ENCODE assay signal across 25 cellular contexts in genomic region chrX:43005561-43005960, GRCh38.
"Had no signal": no experiment of that assay in that cellular context is flagged by ENCODE, and none has a peak within 500 bp of the region (broad histone marks: within the 10 kb centered on the region; RNA-seq: fewer than 3 reads in every experiment).

No MANE protein-coding gene starts in this region.

- H3K4me2 ChIP-seq: smooth muscle cell had no signal

- H3K4me1 ChIP-seq: esophagus muscularis mucosa, heart left ventricle, sigmoid colon, transverse colon had no signal

- H3K36me3 Mint-ChIP-seq: activated CD4-positive, alpha-beta memory T cell treated with anti-CD3 and anti-CD28 coated beads for 36 hours; activated naive CD4-positive, alpha-beta T cell treated with anti-CD3 and anti-CD28 coated beads, Interleukin-2, amount 50 U/mL, for 72 hours; natural killer cell treated with Interleukin-12 subunit alpha and Interleukin-12 subunit beta and Interleukin-15 and Interleukin-18, amount 100 ng/mL, for 72 hours; stimulated activated naive B cell treated with anti-CD40 and anti-IgM and Interleukin-4, amounts not matched to agents 10 μg/mL and 1 μg/mL and 100 μg/mL, for 72 hours; T-cell had no signal

- ATAC-seq: activated CD4-positive, alpha-beta T cell treated with anti-CD3 and anti-CD28 coated beads for 36 hours; activated CD8-positive, alpha-beta memory T cell treated with anti-CD3 and anti-CD28 coated beads, Interleukin-2, amount 10 ng/mL, durations not matched to agents 7 days and 5 days; activated naive CD4-positive, alpha-beta T cell treated with anti-CD3 and anti-CD28 coated beads, Interleukin-2, amount 50 U/mL, for 72 hours; effector memory CD8-positive, alpha-beta T cell; heart left ventricle; left ventricle myocardium superior; natural killer cell treated with Interleukin-12 subunit alpha and Interleukin-12 subunit beta and Interleukin-15 and Interleukin-18, amount 100 ng/mL, for 72 hours; stimulated activated naive B cell treated with anti-CD40 and anti-IgM and Interleukin-4, amounts not matched to agents 10 μg/mL and 1 μg/mL and 100 μg/mL, for 72 hours; T-cell had no signal

- H3K9me3 Mint-ChIP-seq: activated CD4-positive, alpha-beta memory T cell treated with anti-CD3 and anti-CD28 coated beads for 36 hours; effector memory CD8-positive, alpha-beta T cell; natural killer cell treated with Interleukin-12 subunit alpha and Interleukin-12 subunit beta and Interleukin-15 and Interleukin-18, amount 100 ng/mL, for 72 hours; stimulated activated naive B cell treated with anti-CD40 and anti-IgM and Interleukin-4, amounts not matched to agents 10 μg/mL and 1 μg/mL and 100 μg/mL, for 72 hours; T-cell had no signal

- H3K27ac Mint-ChIP-seq: activated CD4-positive, alpha-beta memory T cell treated with anti-CD3 and anti-CD28 coated beads for 36 hours; activated CD4-positive, alpha-beta T cell treated with anti-CD3 and anti-CD28 coated beads for 36 hours; activated CD8-positive, alpha-beta memory T cell treated with anti-CD3 and anti-CD28 coated beads, Interleukin-2, amount 10 ng/mL, durations not matched to agents 7 days and 5 days; activated naive CD4-positive, alpha-beta T cell treated with anti-CD3 and anti-CD28 coated beads, Interleukin-2, amount 50 U/mL, for 72 hours; effector memory CD8-positive, alpha-beta T cell; natural killer cell treated with Interleukin-12 subunit alpha and Interleukin-12 subunit beta and Interleukin-15 and Interleukin-18, amount 100 ng/mL, for 72 hours; progenitor cell of endocrine pancreas; stimulated activated naive B cell treated with anti-CD40 and anti-IgM and Interleukin-4, amounts not matched to agents 10 μg/mL and 1 μg/mL and 100 μg/mL, for 72 hours; T-cell had no signal

- H3K9me3 ChIP-seq: esophagus muscularis mucosa, heart left ventricle, sigmoid colon, transverse colon had no signal

- H3K27me3 ChIP-seq: brain microvascular endothelial cell, sigmoid colon, transverse colon had no signal

- H3K27ac ChIP-seq: brain microvascular endothelial cell, dorsolateral prefrontal cortex, esophagus muscularis mucosa, heart left ventricle, sigmoid colon, transverse colon had no signal

- H3K4me3 ChIP-seq: dorsolateral prefrontal cortex, esophagus muscularis mucosa, heart left ventricle, sigmoid colon, smooth muscle cell, transverse colon had no signal

- H3K36me3 ChIP-seq: brain microvascular endothelial cell, esophagus muscularis mucosa, heart left ventricle, sigmoid colon, transverse colon had no signal

- DNase-seq: activated CD4-positive, alpha-beta memory T cell treated with anti-CD3 and anti-CD28 coated beads for 36 hours; activated CD4-positive, alpha-beta T cell treated with anti-CD3 and anti-CD28 coated beads for 36 hours; activated CD8-positive, alpha-beta memory T cell treated with anti-CD3 and anti-CD28 coated beads, Interleukin-2, amount 10 ng/mL, durations not matched to agents 7 days and 5 days; activated gamma-delta T cell; activated T-cell treated with anti-CD3 and anti-CD28 coated beads for 4 hours; aorta; brain microvascular endothelial cell; central memory CD4-positive, alpha-beta T cell; dorsolateral prefrontal cortex; effector memory CD8-positive, alpha-beta T cell; heart left ventricle; left ventricle myocardium superior; mammary epithelial cell; retina; sigmoid colon; stimulated activated CD4-positive, alpha-beta T cell treated with anti-CD3 and anti-CD28 coated beads, Interleukin-2, amount 100 ng/mL, for 48 hours; stimulated activated CD8-positive, alpha-beta memory T cell treated with anti-CD3 and anti-CD28 coated beads, Interleukin-4, amount 100 ng/mL, for 48 hours; stimulated activated naive B cell treated with anti-CD40 and anti-IgM and Interleukin-4, amounts not matched to agents 10 μg/mL and 1 μg/mL and 100 μg/mL, for 72 hours; T-cell; transverse colon had no signal

- H3K4me3 Mint-ChIP-seq: activated CD4-positive, alpha-beta memory T cell treated with anti-CD3 and anti-CD28 coated beads for 36 hours; activated CD4-positive, alpha-beta T cell treated with anti-CD3 and anti-CD28 coated beads for 36 hours; activated CD8-positive, alpha-beta memory T cell treated with anti-CD3 and anti-CD28 coated beads, Interleukin-2, amount 10 ng/mL, durations not matched to agents 7 days and 5 days; effector memory CD8-positive, alpha-beta T cell; natural killer cell treated with Interleukin-12 subunit alpha and Interleukin-12 subunit beta and Interleukin-15 and Interleukin-18, amount 100 ng/mL, for 72 hours; stimulated activated naive B cell treated with anti-CD40 and anti-IgM and Interleukin-4, amounts not matched to agents 10 μg/mL and 1 μg/mL and 100 μg/mL, for 72 hours; T-cell had no signal

- H3K27me3 Mint-ChIP-seq: activated CD4-positive, alpha-beta memory T cell treated with anti-CD3 and anti-CD28 coated beads for 36 hours; activated CD4-positive, alpha-beta T cell treated with anti-CD3 and anti-CD28 coated beads for 36 hours; activated CD8-positive, alpha-beta memory T cell treated with anti-CD3 and anti-CD28 coated beads, Interleukin-2, amount 10 ng/mL, durations not matched to agents 7 days and 5 days; effector memory CD8-positive, alpha-beta T cell; progenitor cell of endocrine pancreas; stimulated activated naive B cell treated with anti-CD40 and anti-IgM and Interleukin-4, amounts not matched to agents 10 μg/mL and 1 μg/mL and 100 μg/mL, for 72 hours; T-cell had no signal
